Comparison of ENCODE assay signal across 31 cellular contexts in genomic region chr1:32431736-32432400, GRCh38. TPM values are rescaled to one million over a fixed set of nuclear protein-coding genes. Genes with fewer than 3 reads are reported as not detected.
DNase-seq lines count a peak whose midpoint lies in the region; ATAC-seq, FAIRE-seq and TF ChIP-seq lines count a peak whose summit lies in the region.
"Had no signal": no experiment of that assay in that cellular context is flagged by ENCODE, and none has a peak within 500 bp of the region (broad histone marks: within the 10 kb centered on the region; RNA-seq: fewer than 3 reads in every experiment).

No MANE protein-coding gene starts in this region.

- no peak overlapping the region for H3K9ac ChIP-seq in neural progenitor cell
- H3K9ac ChIP-seq: BLaER1 had no signal

- H3K27me3 ChIP-seq in neural progenitor cell, result no peaks in the 10 kb centered on the region
- H3K27me3 ChIP-seq: cardiac muscle cell, pancreas had no signal

- H3K9me3 Mint-ChIP-seq in neural progenitor cell, result no peaks in the 10 kb centered on the region
- H3K9me3 Mint-ChIP-seq: activated T-cell treated with anti-CD3 and anti-CD28 coated beads, Interleukin-2, amount 50 U/mL, for 4 hours; H9; nephron; stimulated activated naive CD8-positive, alpha-beta T cell treated with anti-CD3 and anti-CD28 coated beads, Interleukin-15, Interleukin-2, amounts not matched to agents 100 ng/mL and 50 ng/mL, for 24 hours had no signal

- H3K36me3 Mint-ChIP-seq in neural progenitor cell, result no peaks in the 10 kb centered on the region

- H3K4me1 ChIP-seq in neural progenitor cell, result no peaks in the 10 kb centered on the region
- H3K4me1 ChIP-seq: pancreas had no signal

- no peaks in the 10 kb centered on the region for H4K20me1 ChIP-seq in neural progenitor cell (ENCODE audit: low read depth)
- H4K20me1 ChIP-seq: BLaER1 had no signal

- DNase-seq in GM10266 (ENCODE audit: extremely low spot score) (peak; percentile 62), GM19240 (ENCODE audit: insufficient read length, low spot score) (peak; percentile 25), RCC 7860 (ENCODE audit: low spot score) (peak; percentile 24), glomerular visceral epithelial cell (ENCODE audit: extremely low spot score) (peak; percentile 12), neural progenitor cell (ENCODE audit: low spot score) (no peak)
- no peak for DNase-seq in activated CD8-positive, alpha-beta memory T cell treated with anti-CD3 and anti-CD28 coated beads, Interleukin-2, amount 50 U/mL, for 48 hours
- DNase-seq: activated CD4-positive, alpha-beta T cell treated with anti-CD3 and anti-CD28 coated beads for 4 hours; activated CD8-positive, alpha-beta memory T cell treated with anti-CD3 and anti-CD28 coated beads for 24 hours; activated naive CD4-positive, alpha-beta T cell treated with anti-CD3 and anti-CD28 coated beads, Interleukin-2, amount 50 U/mL, for 16 hours; activated T-cell treated with anti-CD3 and anti-CD28 coated beads, Interleukin-2, amount 50 U/mL, for 4 hours; DMS79; H9; islet precursor cell; NCI-H1105 treated with DMSO at 0.1 percent for 48 hours; NCI-H2029 treated with DMSO at 0.1 percent for 48 hours; NCI-H345; NCI-H774; pancreas; right cardiac atrium; spleen; stimulated activated CD4-positive, alpha-beta T cell treated with anti-CD3 and anti-CD28 coated beads, Interleukin-4, amount 100 ng/mL, for 24 hours had no signal

- no peaks in the 10 kb centered on the region for H3K36me3 ChIP-seq in neural progenitor cell
- H3K36me3 ChIP-seq: BLaER1, cardiac muscle cell, pancreas, spleen had no signal

- H3K4me1 Mint-ChIP-seq in neural progenitor cell, result peaks cover 2% of the 10 kb centered on the region

- H3K4me2 ChIP-seq in neural progenitor cell, result no peak overlapping the region
- H3K4me2 ChIP-seq: BLaER1 had no signal

- ATAC-seq in GM18873 (IDR thresholded peaks at IDR 0.05; ENCODE audit: low FRiP score, unreplicated experiment) (no peak), HG03097 (IDR thresholded peaks at IDR 0.05; ENCODE audit: low FRiP score, unreplicated experiment) (no peak)
- ATAC-seq: activated T-cell treated with anti-CD3 and anti-CD28 coated beads, Interleukin-2, amount 50 U/mL, for 4 hours; Panc1; right cardiac atrium had no signal

- FAIRE-seq in RCC 7860 (lab: Jason Lieb, UNC), result no peak
- FAIRE-seq: pancreas had no signal

- no peak overlapping the region for H3K27ac Mint-ChIP-seq in neural progenitor cell
- H3K27ac Mint-ChIP-seq: nephron; stimulated activated naive CD8-positive, alpha-beta T cell treated with anti-CD3 and anti-CD28 coated beads, Interleukin-15, Interleukin-2, amounts not matched to agents 100 ng/mL and 50 ng/mL, for 24 hours had no signal

- no peaks in the 10 kb centered on the region for H3K9me3 ChIP-seq in neural progenitor cell (ENCODE audit: low read depth)
- H3K9me3 ChIP-seq: BLaER1, pancreas, spleen had no signal

- no peaks in the 10 kb centered on the region for H3K79me2 ChIP-seq in neural progenitor cell (ENCODE audit: low read depth)

- H3K4me3 ChIP-seq in neural progenitor cell, result no peak overlapping the region
- H3K4me3 ChIP-seq: BLaER1, cardiac muscle cell, pancreas, spleen had no signal

- peaks cover 4% of the 10 kb centered on the region for H3K27me3 Mint-ChIP-seq in neural progenitor cell (ENCODE audit: insufficient read depth, low read depth)

- H3K27ac ChIP-seq in neural progenitor cell, result no peak overlapping the region
- H3K27ac ChIP-seq: BLaER1, cardiac muscle cell, HL-60, pancreas, spleen had no signal

- H2AFZ ChIP-seq in neural progenitor cell (replicated peaks), result no peak overlapping the region

- no peak overlapping the region for H3K4me3 Mint-ChIP-seq in neural progenitor cell
- H3K4me3 Mint-ChIP-seq: activated T-cell treated with anti-CD3 and anti-CD28 coated beads, Interleukin-2, amount 50 U/mL, for 4 hours; H9; nephron; stimulated activated naive CD8-positive, alpha-beta T cell treated with anti-CD3 and anti-CD28 coated beads, Interleukin-15, Interleukin-2, amounts not matched to agents 100 ng/mL and 50 ng/mL, for 24 hours had no signal

- H3F3A ChIP-seq in neural progenitor cell (ENCODE audit: low read depth), result no peaks in the 10 kb centered on the region

- TF ChIP-seq CTCF in GM10266 (IDR thresholded peaks at IDR 0.05; ENCODE audit: control insufficient read depth, insufficient read depth, low read depth, missing control alignments) (no peak), neural progenitor cell (IDR thresholded peaks at IDR 0.05) (no peak)

RNA-seq across cellular contexts. Expression of gene ZBTB8B, which starts 33.0 kb away (rescaled TPM):
- 4.2 and 5.6 TPM in 2 replicates for total RNA-seq in neural progenitor cell (ENCODE audit: low replicate concordance)
- total RNA-seq: activated T-cell treated with anti-CD3 and anti-CD28 coated beads, Interleukin-2, amount 50 U/mL, for 4 hours; mononuclear cell; spleen; T-helper 1 cell treated with Interleukin-12 subunit alpha and Interleukin-12 subunit beta and Interleukin-4 antibody, amounts not matched to agents 30 ng/mL and 1 ng/mL, for 36 hours had no signal

RNA-seq across cellular contexts. Expression of gene BSDC1, which starts 37.6 kb away (rescaled TPM):
- total RNA-seq in neural progenitor cell (ENCODE audit: low replicate concordance), result 47.5 and 67.4 TPM in 2 replicates

Comparison
In these comparisons a context has a peak if more than half of its experiments do, and no peak if none do; other contexts are left out.
1. DNase-seq: peak in GM10266 (single experiment), GM19240 (single experiment), RCC 7860 (single experiment) and glomerular visceral epithelial cell (single experiment); none in neural progenitor cell (single experiment) and activated CD8-positive, alpha-beta memory T cell treated with anti-CD3 and anti-CD28 coated beads, Interleukin-2, amount 50 U/mL, for 48 hours (single experiment).